2 cellular contexts compared by ENCODE assay signal in the genomic region with DNA sequence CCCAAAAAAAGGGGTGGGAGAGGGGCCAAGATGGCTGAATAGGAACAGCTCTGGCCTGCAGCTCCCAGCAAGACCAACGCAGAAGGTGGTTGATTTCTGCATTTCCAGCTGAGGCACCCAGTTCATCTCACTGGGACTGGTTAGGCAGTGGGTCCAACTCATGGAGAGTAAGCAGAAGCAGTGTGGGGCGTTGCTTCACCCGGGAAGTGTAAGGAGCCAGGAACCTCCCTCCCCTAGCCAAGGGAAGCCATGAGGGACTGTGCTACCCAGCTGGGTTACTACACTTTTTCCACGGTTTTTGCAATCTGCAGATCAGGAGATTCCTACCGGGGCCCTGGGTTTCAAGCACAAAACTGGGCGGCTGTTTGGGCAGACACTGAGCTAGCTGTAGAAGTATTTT.
TF ChIP-seq lines count a peak whose summit lies in the region.

No MANE protein-coding gene starts in this region.

TF ChIP-seq in GM23338, 12 proteins besides CTCF, POLR2A, EP300 and RAD21 (continues in another document):
- no peak for TF ChIP-seq EZH2phosphoT487 (IDR thresholded peaks at IDR 0.05; ENCODE audit: unreplicated experiment)
- TF ChIP-seq, protein P1, sequence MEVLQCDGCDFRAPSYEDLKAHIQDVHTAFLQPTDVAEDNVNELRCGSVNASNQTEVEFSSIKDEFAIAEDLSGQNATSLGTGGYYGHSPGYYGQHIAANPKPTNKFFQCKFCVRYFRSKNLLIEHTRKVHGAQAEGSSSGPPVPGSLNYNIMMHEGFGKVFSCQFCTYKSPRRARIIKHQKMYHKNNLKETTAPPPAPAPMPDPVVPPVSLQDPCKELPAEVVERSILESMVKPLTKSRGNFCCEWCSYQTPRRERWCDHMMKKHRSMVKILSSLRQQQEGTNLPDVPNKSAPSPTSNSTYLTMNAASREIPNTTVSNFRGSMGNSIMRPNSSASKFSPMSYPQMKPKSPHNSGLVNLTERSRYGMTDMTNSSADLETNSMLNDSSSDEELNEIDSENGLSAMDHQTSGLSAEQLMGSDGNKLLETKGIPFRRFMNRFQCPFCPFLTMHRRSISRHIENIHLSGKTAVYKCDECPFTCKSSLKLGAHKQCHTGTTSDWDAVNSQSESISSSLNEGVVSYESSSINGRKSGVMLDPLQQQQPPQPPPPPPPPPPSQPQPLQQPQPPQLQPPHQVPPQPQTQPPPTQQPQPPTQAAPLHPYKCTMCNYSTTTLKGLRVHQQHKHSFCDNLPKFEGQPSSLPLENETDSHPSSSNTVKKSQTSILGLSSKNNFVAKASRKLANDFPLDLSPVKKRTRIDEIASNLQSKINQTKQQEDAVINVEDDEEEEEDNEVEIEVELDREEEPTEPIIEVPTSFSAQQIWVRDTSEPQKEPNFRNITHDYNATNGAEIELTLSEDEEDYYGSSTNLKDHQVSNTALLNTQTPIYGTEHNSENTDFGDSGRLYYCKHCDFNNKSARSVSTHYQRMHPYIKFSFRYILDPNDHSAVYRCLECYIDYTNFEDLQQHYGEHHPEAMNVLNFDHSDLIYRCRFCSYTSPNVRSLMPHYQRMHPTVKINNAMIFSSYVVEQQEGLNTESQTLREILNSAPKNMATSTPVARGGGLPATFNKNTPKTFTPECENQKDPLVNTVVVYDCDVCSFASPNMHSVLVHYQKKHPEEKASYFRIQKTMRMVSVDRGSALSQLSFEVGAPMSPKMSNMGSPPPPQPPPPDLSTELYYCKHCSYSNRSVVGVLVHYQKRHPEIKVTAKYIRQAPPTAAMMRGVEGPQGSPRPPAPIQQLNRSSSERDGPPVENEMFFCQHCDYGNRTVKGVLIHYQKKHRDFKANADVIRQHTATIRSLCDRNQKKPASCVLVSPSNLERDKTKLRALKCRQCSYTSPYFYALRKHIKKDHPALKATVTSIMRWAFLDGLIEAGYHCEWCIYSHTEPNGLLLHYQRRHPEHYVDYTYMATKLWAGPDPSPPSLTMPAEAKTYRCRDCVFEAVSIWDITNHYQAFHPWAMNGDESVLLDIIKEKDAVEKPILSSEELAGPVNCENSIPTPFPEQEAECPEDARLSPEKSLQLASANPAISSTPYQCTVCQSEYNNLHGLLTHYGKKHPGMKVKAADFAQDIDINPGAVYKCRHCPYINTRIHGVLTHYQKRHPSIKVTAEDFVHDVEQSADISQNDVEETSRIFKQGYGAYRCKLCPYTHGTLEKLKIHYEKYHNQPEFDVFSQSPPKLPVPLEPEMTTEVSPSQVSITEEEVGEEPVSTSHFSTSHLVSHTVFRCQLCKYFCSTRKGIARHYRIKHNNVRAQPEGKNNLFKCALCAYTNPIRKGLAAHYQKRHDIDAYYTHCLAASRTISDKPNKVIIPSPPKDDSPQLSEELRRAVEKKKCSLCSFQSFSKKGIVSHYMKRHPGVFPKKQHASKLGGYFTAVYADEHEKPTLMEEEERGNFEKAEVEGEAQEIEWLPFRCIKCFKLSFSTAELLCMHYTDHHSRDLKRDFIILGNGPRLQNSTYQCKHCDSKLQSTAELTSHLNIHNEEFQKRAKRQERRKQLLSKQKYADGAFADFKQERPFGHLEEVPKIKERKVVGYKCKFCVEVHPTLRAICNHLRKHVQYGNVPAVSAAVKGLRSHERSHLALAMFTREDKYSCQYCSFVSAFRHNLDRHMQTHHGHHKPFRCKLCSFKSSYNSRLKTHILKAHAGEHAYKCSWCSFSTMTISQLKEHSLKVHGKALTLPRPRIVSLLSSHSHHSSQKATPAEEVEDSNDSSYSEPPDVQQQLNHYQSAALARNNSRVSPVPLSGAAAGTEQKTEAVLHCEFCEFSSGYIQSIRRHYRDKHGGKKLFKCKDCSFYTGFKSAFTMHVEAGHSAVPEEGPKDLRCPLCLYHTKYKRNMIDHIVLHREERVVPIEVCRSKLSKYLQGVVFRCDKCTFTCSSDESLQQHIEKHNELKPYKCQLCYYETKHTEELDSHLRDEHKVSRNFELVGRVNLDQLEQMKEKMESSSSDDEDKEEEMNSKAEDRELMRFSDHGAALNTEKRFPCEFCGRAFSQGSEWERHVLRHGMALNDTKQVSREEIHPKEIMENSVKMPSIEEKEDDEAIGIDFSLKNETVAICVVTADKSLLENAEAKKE (CRISPR knock-in tag; IDR thresholded peaks at IDR 0.05) = no peak
- TF ChIP-seq, protein P2, sequence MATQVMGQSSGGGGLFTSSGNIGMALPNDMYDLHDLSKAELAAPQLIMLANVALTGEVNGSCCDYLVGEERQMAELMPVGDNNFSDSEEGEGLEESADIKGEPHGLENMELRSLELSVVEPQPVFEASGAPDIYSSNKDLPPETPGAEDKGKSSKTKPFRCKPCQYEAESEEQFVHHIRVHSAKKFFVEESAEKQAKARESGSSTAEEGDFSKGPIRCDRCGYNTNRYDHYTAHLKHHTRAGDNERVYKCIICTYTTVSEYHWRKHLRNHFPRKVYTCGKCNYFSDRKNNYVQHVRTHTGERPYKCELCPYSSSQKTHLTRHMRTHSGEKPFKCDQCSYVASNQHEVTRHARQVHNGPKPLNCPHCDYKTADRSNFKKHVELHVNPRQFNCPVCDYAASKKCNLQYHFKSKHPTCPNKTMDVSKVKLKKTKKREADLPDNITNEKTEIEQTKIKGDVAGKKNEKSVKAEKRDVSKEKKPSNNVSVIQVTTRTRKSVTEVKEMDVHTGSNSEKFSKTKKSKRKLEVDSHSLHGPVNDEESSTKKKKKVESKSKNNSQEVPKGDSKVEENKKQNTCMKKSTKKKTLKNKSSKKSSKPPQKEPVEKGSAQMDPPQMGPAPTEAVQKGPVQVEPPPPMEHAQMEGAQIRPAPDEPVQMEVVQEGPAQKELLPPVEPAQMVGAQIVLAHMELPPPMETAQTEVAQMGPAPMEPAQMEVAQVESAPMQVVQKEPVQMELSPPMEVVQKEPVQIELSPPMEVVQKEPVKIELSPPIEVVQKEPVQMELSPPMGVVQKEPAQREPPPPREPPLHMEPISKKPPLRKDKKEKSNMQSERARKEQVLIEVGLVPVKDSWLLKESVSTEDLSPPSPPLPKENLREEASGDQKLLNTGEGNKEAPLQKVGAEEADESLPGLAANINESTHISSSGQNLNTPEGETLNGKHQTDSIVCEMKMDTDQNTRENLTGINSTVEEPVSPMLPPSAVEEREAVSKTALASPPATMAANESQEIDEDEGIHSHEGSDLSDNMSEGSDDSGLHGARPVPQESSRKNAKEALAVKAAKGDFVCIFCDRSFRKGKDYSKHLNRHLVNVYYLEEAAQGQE (IDR thresholded peaks at IDR 0.05; ENCODE audit: unreplicated experiment) = no peak
- TF ChIP-seq JUNB (IDR thresholded peaks at IDR 0.05; ENCODE audit: unreplicated experiment) = no peak
- no peak for TF ChIP-seq NANOG (IDR thresholded peaks at IDR 0.05; ENCODE audit: borderline replicate concordance)
- no peak for TF ChIP-seq POLR2AphosphoS5 (IDR thresholded peaks at IDR 0.05; ENCODE audit: low read depth)
- no peak for TF ChIP-seq CREB1 (CRISPR knock-in tag; IDR thresholded peaks at IDR 0.05; ENCODE audit: low read depth)
- no peak for TF ChIP-seq ZNF331 (CRISPR knock-in tag; IDR thresholded peaks at IDR 0.05; ENCODE audit: low read depth)
- no peak for TF ChIP-seq ZNF114 (CRISPR knock-in tag; IDR thresholded peaks at IDR 0.05)
- TF ChIP-seq STAT1 (IDR thresholded peaks at IDR 0.05; ENCODE audit: unreplicated experiment) = no peak
- TF ChIP-seq EZH2 (IDR thresholded peaks at IDR 0.05; ENCODE audit: low read depth, unreplicated experiment) = no peak

TF ChIP-seq in K562, 482 proteins besides CTCF, POLR2A, EP300 and RAD21:
- no peak for TF ChIP-seq RBM17 (IDR thresholded peaks at IDR 0.05; ENCODE audit: borderline replicate concordance, low read depth, low read length)
- no peak for TF ChIP-seq NBN (IDR thresholded peaks at IDR 0.05; ENCODE audit: low read depth)
- no peak for TF ChIP-seq ELK3 (CRISPR knock-in tag; IDR thresholded peaks at IDR 0.05)
- no peak for TF ChIP-seq ZNF316 (IDR thresholded peaks at IDR 0.05)
- TF ChIP-seq, protein P3, sequence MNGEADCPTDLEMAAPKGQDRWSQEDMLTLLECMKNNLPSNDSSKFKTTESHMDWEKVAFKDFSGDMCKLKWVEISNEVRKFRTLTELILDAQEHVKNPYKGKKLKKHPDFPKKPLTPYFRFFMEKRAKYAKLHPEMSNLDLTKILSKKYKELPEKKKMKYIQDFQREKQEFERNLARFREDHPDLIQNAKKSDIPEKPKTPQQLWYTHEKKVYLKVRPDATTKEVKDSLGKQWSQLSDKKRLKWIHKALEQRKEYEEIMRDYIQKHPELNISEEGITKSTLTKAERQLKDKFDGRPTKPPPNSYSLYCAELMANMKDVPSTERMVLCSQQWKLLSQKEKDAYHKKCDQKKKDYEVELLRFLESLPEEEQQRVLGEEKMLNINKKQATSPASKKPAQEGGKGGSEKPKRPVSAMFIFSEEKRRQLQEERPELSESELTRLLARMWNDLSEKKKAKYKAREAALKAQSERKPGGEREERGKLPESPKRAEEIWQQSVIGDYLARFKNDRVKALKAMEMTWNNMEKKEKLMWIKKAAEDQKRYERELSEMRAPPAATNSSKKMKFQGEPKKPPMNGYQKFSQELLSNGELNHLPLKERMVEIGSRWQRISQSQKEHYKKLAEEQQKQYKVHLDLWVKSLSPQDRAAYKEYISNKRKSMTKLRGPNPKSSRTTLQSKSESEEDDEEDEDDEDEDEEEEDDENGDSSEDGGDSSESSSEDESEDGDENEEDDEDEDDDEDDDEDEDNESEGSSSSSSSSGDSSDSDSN (IDR thresholded peaks at IDR 0.05; ENCODE audit: borderline replicate concordance in 1 of 2, low read depth in 2 of 2, low read length in 2 of 2) = no peak
- TF ChIP-seq RBM39 (optimal IDR thresholded peaks at IDR 0.05; ENCODE audit: low read depth, low read length) = no peak
- TF ChIP-seq MIER1 (IDR thresholded peaks at IDR 0.05; ENCODE audit: low read depth) = no peak
- TF ChIP-seq PBX2 (CRISPR knock-in tag; IDR thresholded peaks at IDR 0.05; ENCODE audit: low read depth) = no peak
- no peak for TF ChIP-seq PBX2 (tag; conservative IDR thresholded peaks at IDR 0.05; ENCODE audit: low read depth)
- no peak for TF ChIP-seq ILK (tag; IDR thresholded peaks at IDR 0.05; ENCODE audit: borderline replicate concordance, low read depth)
- TF ChIP-seq, protein P4, sequence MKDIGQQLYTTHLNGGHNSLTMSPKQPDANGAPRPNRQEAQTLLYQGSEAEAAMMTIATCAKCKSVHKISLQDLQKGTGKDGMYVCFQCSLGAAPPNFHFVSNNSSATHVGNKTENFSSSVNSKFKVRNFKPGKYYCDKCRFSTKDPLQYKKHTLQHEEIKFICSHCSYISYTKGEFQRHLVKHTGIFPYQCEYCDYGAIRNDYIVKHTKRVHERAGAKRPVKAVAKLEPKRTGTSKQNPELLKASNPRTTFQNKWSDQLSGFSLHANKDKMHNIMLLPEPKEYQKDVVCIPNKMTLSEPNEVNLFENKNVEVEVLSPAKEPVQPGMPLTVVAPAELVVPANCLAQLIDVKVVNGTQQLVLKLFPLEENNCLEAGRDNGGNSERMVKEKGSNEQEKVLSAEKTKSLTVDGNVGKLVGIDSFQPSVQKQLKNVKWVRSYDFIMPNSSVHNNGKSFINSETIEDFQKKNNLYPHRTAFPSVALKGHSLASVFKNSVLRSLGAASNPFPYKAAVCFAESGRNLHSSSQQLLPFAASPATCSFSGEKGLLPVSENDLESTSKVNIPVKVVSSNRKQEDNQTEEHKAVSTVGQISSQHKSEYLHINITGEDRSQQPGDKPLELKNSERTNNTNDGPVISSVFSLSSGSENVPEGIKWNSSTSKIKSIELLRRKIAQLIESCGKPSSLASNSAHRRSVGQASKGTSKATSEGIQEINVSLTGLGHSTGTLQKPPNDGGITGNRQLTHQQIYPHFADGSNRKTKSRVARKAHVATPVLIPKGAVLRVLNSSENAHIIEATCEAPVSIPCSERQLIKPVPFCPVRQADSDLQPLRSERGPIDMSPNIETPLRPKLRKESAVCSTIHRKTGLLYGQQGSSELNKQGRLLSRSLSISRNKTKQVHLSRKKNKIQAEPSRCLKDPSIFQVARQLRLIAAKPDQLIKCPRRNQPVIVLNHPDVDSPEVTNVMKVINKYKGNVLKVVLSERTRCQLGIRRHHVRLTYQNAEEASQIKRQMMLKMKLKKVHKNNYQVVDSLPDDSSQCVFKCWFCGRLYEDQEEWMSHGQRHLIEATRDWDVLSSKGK (CRISPR knock-in tag; IDR thresholded peaks at IDR 0.05) = no peak
- no peak for TF ChIP-seq ELF1 (tag; IDR thresholded peaks at IDR 0.05)
- no peak for TF ChIP-seq SP1 (CRISPR knock-in tag; IDR thresholded peaks at IDR 0.05)
- TF ChIP-seq LEF1 (IDR thresholded peaks at IDR 0.05) = no peak
- no peak for TF ChIP-seq SMARCE1 (IDR thresholded peaks at IDR 0.05)
- TF ChIP-seq CBFA2T2 (conservative IDR thresholded peaks at IDR 0.05) = no peak
- no peak for TF ChIP-seq NKRF (IDR thresholded peaks at IDR 0.05; ENCODE audit: borderline replicate concordance)
- no peak for TF ChIP-seq CHD2 (IDR thresholded peaks at IDR 0.05; ENCODE audit: low read depth, low read length)
TF ChIP-seq in K562: peak in this region for 0.
